In the genomic region with DNA sequence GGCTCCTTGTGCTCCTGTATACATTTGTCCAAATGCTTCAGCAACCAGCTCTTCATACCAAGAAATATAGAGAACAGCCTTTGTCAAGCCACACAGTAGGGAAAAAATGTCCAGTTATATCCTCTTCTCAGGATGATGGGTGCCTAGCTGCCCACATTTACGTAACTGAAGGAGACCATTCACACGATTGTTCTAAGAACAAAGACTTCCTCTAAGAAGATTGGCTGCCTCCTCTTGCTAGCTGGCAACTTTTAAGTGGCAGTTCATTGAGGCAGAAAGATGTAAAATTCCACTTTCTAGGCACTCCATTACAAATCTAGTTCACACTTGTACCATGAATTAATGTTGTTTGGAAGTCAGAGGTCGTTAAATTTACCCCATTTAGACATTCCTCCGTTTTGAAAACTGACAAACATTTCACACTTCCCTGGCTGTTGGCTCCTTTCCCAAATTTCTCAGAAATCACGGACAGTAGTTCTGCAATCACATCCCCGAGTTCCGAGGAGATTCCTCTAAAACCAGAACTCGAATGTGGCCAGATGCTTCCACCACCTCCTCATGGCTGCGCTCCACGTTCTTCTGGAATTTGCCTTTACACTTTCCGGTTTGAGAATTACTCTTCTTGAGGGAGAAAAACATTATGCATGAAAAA, we compare ENCODE assay signal across 14 cellular contexts. TPM values are rescaled to one million over a fixed set of nuclear protein-coding genes. Genes with fewer than 3 reads are reported as not detected.
DNase-seq lines count a peak whose midpoint lies in the region; ATAC-seq and TF ChIP-seq lines count a peak whose summit lies in the region.
"Had no signal": no experiment of that assay in that cellular context is flagged by ENCODE, and none has a peak within 500 bp of the region (broad histone marks: within the 10 kb centered on the region; RNA-seq: fewer than 3 reads in every experiment).

No MANE protein-coding gene starts in this region.

- no peak for TF ChIP-seq POLR2A in esophagus squamous epithelium (IDR thresholded peaks at IDR 0.05)

- ATAC-seq in HG03354 (IDR thresholded peaks at IDR 0.05; ENCODE audit: poor library complexity, severe bottlenecking, unreplicated experiment) = no peak
- ATAC-seq: GM12878 had no signal

- DNase-seq in RPMI7951 (ENCODE audit: low read depth) (peak; percentile 49), esophagus squamous epithelium (lab: John Stamatoyannopoulos, UW) (no peak), substantia nigra (lab: John Stamatoyannopoulos, UW) (peak in 1 of 49 donors; percentile 38), NCI-H146 (lab: John Stamatoyannopoulos, UW) (no peak), HPDE6-E6E7 (ENCODE audit: extremely low spot score) (no peak)
- DNase-seq in stimulated activated naive CD4-positive, alpha-beta T cell treated with Interleukin-2 at 50 U/mL for 16 hours (lab: John Stamatoyannopoulos, UW) = no peak
- DNase-seq: activated CD8-positive, alpha-beta T cell treated with anti-CD3 and anti-CD28 coated beads for 36 hours; endodermal cell; NCI-H1417 had no signal

- no peaks in the 10 kb centered on the region for H3K27me3 ChIP-seq in esophagus squamous epithelium
- no peaks in the 10 kb centered on the region for H3K27me3 ChIP-seq in mucosa of rectum (ENCODE audit: control insufficient read depth in 2 of 2, insufficient read depth in 2 of 2, low read length in 2 of 2)
- H3K27me3 ChIP-seq: ovary had no signal

- no peak for TF ChIP-seq CTCF in esophagus squamous epithelium (IDR thresholded peaks at IDR 0.05)

- H3K9me3 ChIP-seq in esophagus squamous epithelium (no peaks in the 10 kb centered on the region), mucosa of rectum (ENCODE audit: control insufficient read depth in 2 of 2, low read length in 2 of 2) (no peaks in the 10 kb centered on the region)
- H3K9me3 ChIP-seq: ovary had no signal

- peaks cover 10 to 21% (median 14%) of the 10 kb centered on the region in 3 donors for H3K4me1 ChIP-seq in esophagus squamous epithelium
- H3K4me1 ChIP-seq in mucosa of rectum (ENCODE audit: control insufficient read depth in 2 of 2, insufficient read depth in 2 of 2, low read length in 2 of 2) = peaks cover 0 to 8% of the 10 kb centered on the region in 2 donors

- 65 to 73% methylated on average over 11 of the region's 11 CpGs for WGBS in esophagus squamous epithelium, 2 donors

- H3K36me3 ChIP-seq in esophagus squamous epithelium (no peaks in the 10 kb centered on the region), mucosa of rectum (ENCODE audit: control insufficient read depth in 2 of 2, insufficient read depth in 2 of 2, low read length in 2 of 2) (no peaks in the 10 kb centered on the region)
- H3K36me3 ChIP-seq: ovary had no signal

- H3K27ac ChIP-seq in esophagus squamous epithelium (peak overlapping the region; percentile 0 to 56 (median 30)), mucosa of rectum (ENCODE audit: low read depth in 2 of 2, low read length in 2 of 2) (peak overlapping the region; percentile 18 to 69), substantia nigra (ENCODE audit: low read depth, low read length, poor library complexity, severe bottlenecking) (peak overlapping the region; percentile 35)
- H3K27ac ChIP-seq: HL-60, ovary had no signal

- no peak overlapping the region for H3K9ac ChIP-seq in mucosa of rectum (ENCODE audit: low read depth in 1 of 2, low read length in 2 of 2)

- H3K4me3 ChIP-seq in esophagus squamous epithelium = no peak overlapping the region
- H3K4me3 ChIP-seq in mucosa of rectum (ENCODE audit: low read length in 2 of 2) = no peak overlapping the region
- H3K4me3 ChIP-seq: GM12878, ovary had no signal

- intact Hi-C loops in esophagus squamous epithelium (cut with DNase I) = no loop called here

RNA-seq across cellular contexts. Expression of a gene that starts 45.6 kb away (rescaled TPM):
- 35.4 and 51.5 TPM in 2 replicates for total RNA-seq in RPMI7951 (2014; rRNA removed; shearing (Covaris generic))
- 10 to 100 TPM in 3 of 4 donors, 1 to 10 TPM in 1; 7.6 to 34.8 (median 15.9) TPM for total RNA-seq in esophagus squamous epithelium
